12 cellular contexts compared by ENCODE assay signal in the genomic region with DNA sequence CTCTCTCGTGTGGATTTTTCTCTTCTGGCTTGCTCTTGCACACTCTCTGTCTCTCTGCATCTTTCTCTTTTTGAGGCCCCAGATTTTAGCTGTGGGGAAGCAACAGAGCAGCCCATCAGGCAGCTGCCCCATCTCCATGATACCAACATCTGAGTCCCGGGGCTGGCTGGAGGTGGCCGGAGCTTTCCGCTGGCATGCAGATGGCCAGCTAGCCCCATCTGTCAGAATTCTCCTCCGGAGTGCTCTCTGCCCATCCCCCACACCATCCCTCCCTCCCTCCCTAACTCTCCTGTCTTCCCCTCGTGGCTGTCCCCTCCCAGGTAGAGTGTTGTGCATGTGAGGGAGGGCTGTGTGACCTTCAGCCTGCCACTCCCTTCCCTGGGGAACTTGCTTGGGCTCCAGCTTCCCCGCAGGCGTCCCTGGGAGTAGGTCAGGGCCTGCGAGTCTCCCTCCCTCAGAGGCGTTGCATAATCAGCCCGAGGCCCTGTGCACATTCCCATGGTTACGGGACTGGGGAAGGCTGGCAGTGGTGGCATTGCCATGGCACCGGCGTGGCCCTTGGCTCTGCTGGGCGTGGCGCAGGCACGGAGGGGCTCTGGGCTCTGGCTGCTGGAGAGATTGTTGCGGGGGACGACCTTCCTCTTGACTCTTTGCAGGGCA. TPM values are rescaled to one million over a fixed set of nuclear protein-coding genes. Genes with fewer than 3 reads are reported as not detected.
DNase-seq lines count a peak whose midpoint lies in the region; ATAC-seq and TF ChIP-seq lines count a peak whose summit lies in the region.
"Had no signal": no experiment of that assay in that cellular context is flagged by ENCODE, and none has a peak within 500 bp of the region (broad histone marks: within the 10 kb centered on the region; RNA-seq: fewer than 3 reads in every experiment).

No MANE protein-coding gene starts in this region.

- no peak overlapping the region for H2AFZ ChIP-seq in SK-N-SH (ENCODE audit: low read depth)

- TF ChIP-seq RAD21 in SK-N-SH (IDR thresholded peaks at IDR 0.05; ENCODE audit: low read length): no peak

- no peaks in the 10 kb centered on the region for H3F3A ChIP-seq in SK-N-SH (replicated peaks; ENCODE audit: insufficient read depth)

- H3K4me1 ChIP-seq in SK-N-SH (ENCODE audit: control insufficient read depth in 1 of 2, insufficient read depth in 2 of 2, low read depth in 1 of 2, low read length in 1 of 2) (peaks cover 0 to 8% of the 10 kb centered on the region in 2 experiments; a peak in 1 of 4 replicates), adipocyte (ENCODE audit: control insufficient read depth, insufficient read depth, low read length) (peaks cover 37% of the 10 kb centered on the region), transverse colon (peaks cover 0 to 12% (median 0%) of the 10 kb centered on the region in 4 donors)
- H3K4me1 ChIP-seq: SJSA1 had no signal

- no peaks in the 10 kb centered on the region for H4K20me1 ChIP-seq in SK-N-SH (ENCODE audit: insufficient read depth)
- H4K20me1 ChIP-seq: BLaER1 treated with 17β-estradiol and CSF1 and Interleukin-3, amounts not matched to agents 10 nM and 100 nM had no signal

- CTCF ChIA-PET in SK-N-SH (lab: Yijun Ruan, JAX): interaction anchor here (1.3 to 31.8 kb wide), 7 partner anchors 10 to 146 kb away, joined by 4 to 1191 read pairs (median 110); a partner anchor contains a TSS

- H3K4me2 ChIP-seq in SK-N-SH: no peak overlapping the region; the same call in 1 of the 2 replicates

- H3K4me3 ChIP-seq in SK-N-SH (ENCODE audit: low read depth in 2 of 2, low read length in 1 of 2) (no peak overlapping the region), adipocyte (ENCODE audit: low read length) (no peak overlapping the region), transverse colon (no peak overlapping the region)
- H3K4me3 ChIP-seq: BLaER1 treated with 17β-estradiol and CSF1 and Interleukin-3, amounts not matched to agents 10 nM and 100 nM; SJSA1 had no signal

- H3K9me3 ChIP-seq in SK-N-SH (no peaks in the 10 kb centered on the region), adipocyte (ENCODE audit: control insufficient read depth, low read length) (no peaks in the 10 kb centered on the region), transverse colon (no peaks in the 10 kb centered on the region)
- H3K9me3 ChIP-seq: SJSA1 had no signal

- in situ Hi-C loops in transverse colon (cut with MboI; ENCODE audit: low pct_ligation_motif_present in 1 of 4, low pct_unique_long_range_greater_than_20kb in 1 of 4, low sequenced_read_pairs in 3 of 4): loop anchor here in 2 of 4 donors (10.0 kb wide), 1 partner anchor 136 kb away; no protein-coding TSS in a partner anchor

- TF ChIP-seq EP300 in SK-N-SH (IDR thresholded peaks at IDR 0.05; ENCODE audit: borderline replicate concordance in 1 of 2, low read depth in 1 of 2, low read length in 1 of 2) (no peak), transverse colon (IDR thresholded peaks at IDR 0.05; ENCODE audit: low read depth) (no peak)

- POLR2A ChIA-PET in SK-N-SH (lab: Yijun Ruan, JAX): no interaction called here

- TF ChIP-seq CTCF in SK-N-SH (IDR thresholded peaks at IDR 0.05) (no peak), transverse colon (IDR thresholded peaks at IDR 0.05) (no peak)

- H3K9ac ChIP-seq in SK-N-SH (no peak overlapping the region), adipocyte (ENCODE audit: low read length) (no peak overlapping the region)
- H3K9ac ChIP-seq: BLaER1 treated with 17β-estradiol and CSF1 and Interleukin-3, amounts not matched to agents 10 nM and 100 nM had no signal

- 41% methylated on average over 11 of the region's 19 CpGs for WGBS in SK-N-SH (ENCODE audit: low lambda C conversion rate)
- WGBS in transverse colon (ENCODE audit: low coverage in 1 of 2), 2 donors: 58% methylated on average over 13 of the region's 19 CpGs; no CpG with 5 or more reads in 1 of the 2 donors

- DNase-seq in SK-N-SH (peak; percentile 68), adipocyte (ENCODE audit: low read depth) (peak; percentile 39), iPS-NIHi11 (ENCODE audit: low spot score) (peak; percentile 65), transverse colon (peak; percentile 49), dedifferentiated amniotic fluid mesenchymal stem cell (ENCODE audit: extremely low spot score) (no peak), islet precursor cell (no peak)
- DNase-seq in activated effector memory CD4-positive, alpha-beta T cell treated with anti-CD3 and anti-CD28 coated beads, Interleukin-2, amount 50 U/mL, for 16 hours: no peak
- DNase-seq: activated naive CD4-positive, alpha-beta T cell treated with anti-CD3 and anti-CD28 coated beads for 36 hours; stimulated activated naive CD8-positive, alpha-beta T cell treated with anti-CD3 and anti-CD28 coated beads, Interleukin-15, Interleukin-2, amounts not matched to agents 100 U/mL and 50 U/mL, for 24 hours had no signal

- H3K79me2 ChIP-seq in SK-N-SH (ENCODE audit: insufficient read depth): no peaks in the 10 kb centered on the region

- intact Hi-C loops in transverse colon (cut with DNase I; ENCODE audit: low total_unique reads): no loop called here

- H3K27me3 ChIP-seq in SK-N-SH (ENCODE audit: insufficient read depth) (no peaks in the 10 kb centered on the region), adipocyte (replicated peaks; ENCODE audit: control insufficient read depth, insufficient read depth, low read length) (no peaks in the 10 kb centered on the region), transverse colon (no peaks in the 10 kb centered on the region)
- H3K27me3 ChIP-seq: BLaER1 treated with 17β-estradiol and CSF1 and Interleukin-3, amounts not matched to agents 10 nM and 100 nM; SJSA1 had no signal

- H3K36me3 ChIP-seq in SK-N-SH (replicated peaks in 1 of 2; ENCODE audit: control insufficient read depth in 1 of 2, insufficient read depth in 2 of 2, low read length in 1 of 2) (no peaks in the 10 kb centered on the region), adipocyte (ENCODE audit: control insufficient read depth, insufficient read depth, low read length, severe bottlenecking) (no peaks in the 10 kb centered on the region), transverse colon (no peaks in the 10 kb centered on the region)
- H3K36me3 ChIP-seq: BLaER1 treated with 17β-estradiol and CSF1 and Interleukin-3, amounts not matched to agents 10 nM and 100 nM; SJSA1 had no signal

- H3K9me2 ChIP-seq in SK-N-SH: no peaks in the 10 kb centered on the region

- H3K27ac ChIP-seq in SK-N-SH (ENCODE audit: low read depth in 2 of 2, low read length in 1 of 2): no peak overlapping the region
- H3K27ac ChIP-seq in transverse colon: no peak overlapping the region
- H3K27ac ChIP-seq: BLaER1 treated with 17β-estradiol and CSF1 and Interleukin-3, amounts not matched to agents 10 nM and 100 nM; SJSA1 had no signal

- TF ChIP-seq POLR2A in transverse colon (IDR thresholded peaks at IDR 0.05): no peak

- ATAC-seq in SK-N-SH treated with all-trans-retinoic acid at 6 μM for 48 hours: no peak
- ATAC-seq: stimulated activated naive CD8-positive, alpha-beta T cell treated with anti-CD3 and anti-CD28 coated beads, Interleukin-15, Interleukin-2, amounts not matched to agents 100 U/mL and 50 U/mL, for 24 hours had no signal

TF ChIP-seq in SK-N-SH, 30 proteins besides CTCF, POLR2A, EP300 and RAD21 (continues in another document):
- TF ChIP-seq FOXJ3 (CRISPR knock-in tag; IDR thresholded peaks at IDR 0.05) (no peak), POLR2AphosphoS5 (IDR thresholded peaks at IDR 0.05; ENCODE audit: low read depth, low read length) (no peak), NRF1 (IDR thresholded peaks at IDR 0.05; ENCODE audit: low read depth, low read length) (no peak), MEF2A (IDR thresholded peaks at IDR 0.05; ENCODE audit: borderline replicate concordance, low read depth) (no peak), FOXM1 (IDR thresholded peaks at IDR 0.05; ENCODE audit: low read depth) (no peak), FOSL2 (IDR thresholded peaks at IDR 0.05; ENCODE audit: borderline replicate concordance, low read depth) (no peak)
- TF ChIP-seq, protein P1, sequence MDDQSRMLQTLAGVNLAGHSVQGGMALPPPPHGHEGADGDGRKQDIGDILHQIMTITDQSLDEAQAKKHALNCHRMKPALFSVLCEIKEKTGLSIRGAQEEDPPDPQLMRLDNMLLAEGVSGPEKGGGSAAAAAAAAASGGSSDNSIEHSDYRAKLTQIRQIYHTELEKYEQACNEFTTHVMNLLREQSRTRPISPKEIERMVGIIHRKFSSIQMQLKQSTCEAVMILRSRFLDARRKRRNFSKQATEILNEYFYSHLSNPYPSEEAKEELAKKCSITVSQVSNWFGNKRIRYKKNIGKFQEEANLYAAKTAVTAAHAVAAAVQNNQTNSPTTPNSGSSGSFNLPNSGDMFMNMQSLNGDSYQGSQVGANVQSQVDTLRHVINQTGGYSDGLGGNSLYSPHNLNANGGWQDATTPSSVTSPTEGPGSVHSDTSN (IDR thresholded peaks at IDR 0.05): no peak

TF ChIP-seq in SK-N-SH treated with all-trans-retinoic acid at 6 μM for 48 hours, 23 proteins besides CTCF, POLR2A, EP300 and RAD21 (continues in another document):
- TF ChIP-seq, protein P2, sequence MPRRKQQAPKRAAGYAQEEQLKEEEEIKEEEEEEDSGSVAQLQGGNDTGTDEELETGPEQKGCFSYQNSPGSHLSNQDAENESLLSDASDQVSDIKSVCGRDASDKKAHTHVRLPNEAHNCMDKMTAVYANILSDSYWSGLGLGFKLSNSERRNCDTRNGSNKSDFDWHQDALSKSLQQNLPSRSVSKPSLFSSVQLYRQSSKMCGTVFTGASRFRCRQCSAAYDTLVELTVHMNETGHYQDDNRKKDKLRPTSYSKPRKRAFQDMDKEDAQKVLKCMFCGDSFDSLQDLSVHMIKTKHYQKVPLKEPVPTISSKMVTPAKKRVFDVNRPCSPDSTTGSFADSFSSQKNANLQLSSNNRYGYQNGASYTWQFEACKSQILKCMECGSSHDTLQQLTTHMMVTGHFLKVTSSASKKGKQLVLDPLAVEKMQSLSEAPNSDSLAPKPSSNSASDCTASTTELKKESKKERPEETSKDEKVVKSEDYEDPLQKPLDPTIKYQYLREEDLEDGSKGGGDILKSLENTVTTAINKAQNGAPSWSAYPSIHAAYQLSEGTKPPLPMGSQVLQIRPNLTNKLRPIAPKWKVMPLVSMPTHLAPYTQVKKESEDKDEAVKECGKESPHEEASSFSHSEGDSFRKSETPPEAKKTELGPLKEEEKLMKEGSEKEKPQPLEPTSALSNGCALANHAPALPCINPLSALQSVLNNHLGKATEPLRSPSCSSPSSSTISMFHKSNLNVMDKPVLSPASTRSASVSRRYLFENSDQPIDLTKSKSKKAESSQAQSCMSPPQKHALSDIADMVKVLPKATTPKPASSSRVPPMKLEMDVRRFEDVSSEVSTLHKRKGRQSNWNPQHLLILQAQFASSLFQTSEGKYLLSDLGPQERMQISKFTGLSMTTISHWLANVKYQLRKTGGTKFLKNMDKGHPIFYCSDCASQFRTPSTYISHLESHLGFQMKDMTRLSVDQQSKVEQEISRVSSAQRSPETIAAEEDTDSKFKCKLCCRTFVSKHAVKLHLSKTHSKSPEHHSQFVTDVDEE (CRISPR knock-in tag; IDR thresholded peaks at IDR 0.05): no peak
- no peak for TF ChIP-seq TCF4 (CRISPR knock-in tag; IDR thresholded peaks at IDR 0.05; ENCODE audit: borderline replicate concordance)

RNA-seq across cellular contexts. Expression of a gene that starts 24.7 kb away (rescaled TPM):
- not detected in 2 replicates for polyA plus RNA-seq in SK-N-SH (2012; rRNA removed)
- not detected in 2 replicates for polyA plus RNA-seq in SK-N-SH (2012; cell fraction: cytosol; rRNA removed)
- polyA plus RNA-seq in SK-N-SH (2012; cell fraction: nucleus; rRNA removed): not detected in 2 replicates
- total RNA-seq in transverse colon: not detected
- total RNA-seq: activated naive CD4-positive, alpha-beta T cell treated with anti-CD3 and anti-CD28 coated beads for 36 hours; SJSA1 had no signal

Comparison
In these comparisons a context has a peak if more than half of its experiments do, and no peak if none do; other contexts are left out.
1. DNase-seq: peak in SK-N-SH (single experiment), adipocyte (single experiment), iPS-NIHi11 (single experiment) and transverse colon (single experiment); none in activated effector memory CD4-positive, alpha-beta T cell treated with anti-CD3 and anti-CD28 coated beads, Interleukin-2, amount 50 U/mL, for 16 hours (single experiment), dedifferentiated amniotic fluid mesenchymal stem cell (single experiment) and islet precursor cell (single experiment).